ENCODE assay signal across 15 cellular contexts in the genomic region with DNA sequence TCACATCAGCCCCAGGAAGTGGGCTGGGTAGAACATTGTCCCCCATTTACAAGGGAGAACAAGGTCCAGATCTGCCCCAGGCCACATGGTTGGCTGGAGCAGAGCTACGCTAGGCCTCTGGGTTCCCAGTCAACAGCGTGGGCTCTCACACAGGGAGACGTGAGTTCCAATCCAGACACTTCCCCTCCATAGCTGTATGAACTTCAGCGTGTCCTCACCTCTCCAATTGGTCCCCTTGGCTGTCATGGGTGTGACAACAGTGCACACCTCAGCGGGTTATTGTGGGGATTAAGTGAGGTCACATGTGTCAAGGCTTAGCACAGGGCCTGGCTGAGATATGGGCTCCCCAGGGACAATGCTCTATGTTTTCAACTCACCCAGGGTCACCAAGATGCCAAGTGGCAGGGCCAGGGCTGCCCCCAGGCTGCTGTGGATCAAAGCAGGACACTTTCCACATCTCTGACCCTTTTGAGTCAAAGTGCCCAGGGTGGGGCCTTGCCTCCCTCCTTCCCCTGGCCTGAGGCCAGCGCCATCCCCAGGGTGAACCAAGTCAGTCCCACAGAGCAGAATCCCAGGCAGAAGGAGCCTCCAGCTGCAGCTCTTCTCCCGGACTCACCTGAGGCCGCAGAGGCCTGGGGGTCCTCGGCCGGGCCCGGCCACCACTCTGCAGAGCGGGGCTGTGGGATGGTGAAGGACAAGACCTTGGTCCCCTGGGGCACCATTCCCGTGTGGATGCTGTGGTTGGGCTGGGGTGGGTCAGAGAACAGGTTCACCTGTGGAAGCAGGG. TPM values are rescaled to one million over a fixed set of nuclear protein-coding genes. Genes with fewer than 3 reads are reported as not detected.
DNase-seq lines count a peak whose midpoint lies in the region; ATAC-seq and TF ChIP-seq lines count a peak whose summit lies in the region.
"Had no signal": no experiment of that assay in that cellular context is flagged by ENCODE, and none has a peak within 500 bp of the region (broad histone marks: within the 10 kb centered on the region; RNA-seq: fewer than 3 reads in every experiment).

No MANE protein-coding gene starts in this region.

- H3K9me3 ChIP-seq in right lobe of liver (no peaks in the 10 kb centered on the region), tibial nerve (no peaks in the 10 kb centered on the region)
- H3K9me3 ChIP-seq: ovary, SJCRH30 had no signal

- no peaks in the 10 kb centered on the region for H3K27me3 Mint-ChIP-seq in activated T-cell treated with anti-CD3 and anti-CD28 coated beads, Interleukin-2, amount 50 U/mL, for 72 hours (ENCODE audit: low read depth)
- no peaks in the 10 kb centered on the region for H3K27me3 Mint-ChIP-seq in activated CD8-positive, alpha-beta T cell treated with anti-CD3 and anti-CD28 coated beads for 36 hours

- no peaks in the 10 kb centered on the region for H3K27me3 ChIP-seq in right lobe of liver
- no peaks in the 10 kb centered on the region for H3K27me3 ChIP-seq in tibial nerve
- H3K27me3 ChIP-seq: ovary, SJCRH30 had no signal

- peaks cover 86% of the 10 kb centered on the region for H3K4me1 Mint-ChIP-seq in activated T-cell treated with anti-CD3 and anti-CD28 coated beads, Interleukin-2, amount 50 U/mL, for 72 hours (ENCODE audit: low read depth)
- H3K4me1 Mint-ChIP-seq in activated CD8-positive, alpha-beta T cell treated with anti-CD3 and anti-CD28 coated beads for 36 hours (ENCODE audit: low read depth): peaks cover 91% of the 10 kb centered on the region

- H3K27ac ChIP-seq in right lobe of liver (peak overlapping the region in 2 of 3 donors; percentile 51 to 82), tibial nerve (peak overlapping the region in 3 of 4 donors; percentile 62 to 74 (median 66))
- H3K27ac ChIP-seq: ovary, SJCRH30 had no signal

- ATAC-seq in activated T-cell treated with anti-CD3 and anti-CD28 coated beads, Interleukin-2, amount 50 U/mL, for 72 hours (replicated peaks in 1 of 2): no peak
- ATAC-seq in activated CD8-positive, alpha-beta T cell treated with anti-CD3 and anti-CD28 coated beads for 36 hours: no peak
- ATAC-seq in right lobe of liver: no peak

- no peak for TF ChIP-seq CTCF in activated CD8-positive, alpha-beta T cell treated with anti-CD3 and anti-CD28 coated beads for 36 hours (IDR thresholded peaks at IDR 0.05)
- TF ChIP-seq CTCF in right lobe of liver (IDR thresholded peaks at IDR 0.05): no peak
- no peak for TF ChIP-seq CTCF in tibial nerve (IDR thresholded peaks at IDR 0.05)

- H3K36me3 Mint-ChIP-seq in activated T-cell treated with anti-CD3 and anti-CD28 coated beads, Interleukin-2, amount 50 U/mL, for 72 hours (ENCODE audit: insufficient read depth in 2 of 2): peaks cover 13 to 52% of the 10 kb centered on the region in 2 donors
- peaks cover 93% of the 10 kb centered on the region for H3K36me3 Mint-ChIP-seq in activated CD8-positive, alpha-beta T cell treated with anti-CD3 and anti-CD28 coated beads for 36 hours (ENCODE audit: low read depth)

- no peak for DNase-seq in activated T-cell treated with anti-CD3 and anti-CD28 coated beads, Interleukin-2, amount 50 U/mL, for 72 hours
- DNase-seq in activated T-cell treated with anti-CD3 and anti-CD28 coated beads for 4 hours: no peak
- DNase-seq in activated CD8-positive, alpha-beta T cell treated with anti-CD3 and anti-CD28 coated beads for 36 hours: no peak
- DNase-seq in right lobe of liver: no peak
- DNase-seq in tibial nerve (ENCODE audit: low spot score in 2 of 2): no peak
- DNase-seq in AG08395 (ENCODE audit: low spot score): no peak
- no peak for DNase-seq in cerebellum (ENCODE audit: low spot score)
- no peak for DNase-seq in NOMO-1 treated with dmso at 0.1 percent for 144 hours (lab: John Stamatoyannopoulos, UW; ENCODE audit: unreplicated experiment)
- DNase-seq: activated CD4-positive, alpha-beta T cell treated with anti-CD3 and anti-CD28 coated beads, Interleukin-2, amount 50 U/mL, for 1 hour; GOT3; Kasumi-1; NCI-H226; ovary; SJCRH30 had no signal

- H3K4me3 Mint-ChIP-seq in activated T-cell treated with anti-CD3 and anti-CD28 coated beads, Interleukin-2, amount 50 U/mL, for 72 hours: peak overlapping the region; percentile 65 to 67
- H3K4me3 Mint-ChIP-seq in activated CD8-positive, alpha-beta T cell treated with anti-CD3 and anti-CD28 coated beads for 36 hours: no peak overlapping the region

- CTCF ChIA-PET in activated CD8-positive, alpha-beta T cell treated with anti-CD3 and anti-CD28 coated beads for 36 hours (lab: Charles Lee): interaction anchor here (1.0 to 1.5 kb wide), 5 partner anchors 13 to 28 kb away, joined by 4 to 7 read pairs (median 5); a partner anchor contains a TSS

- no peaks in the 10 kb centered on the region for H3K9me3 Mint-ChIP-seq in activated T-cell treated with anti-CD3 and anti-CD28 coated beads, Interleukin-2, amount 50 U/mL, for 72 hours
- H3K9me3 Mint-ChIP-seq in activated CD8-positive, alpha-beta T cell treated with anti-CD3 and anti-CD28 coated beads for 36 hours: no peaks in the 10 kb centered on the region

- POLR2A ChIA-PET in activated CD8-positive, alpha-beta T cell treated with anti-CD3 and anti-CD28 coated beads for 36 hours (lab: Charles Lee): interaction anchor here (0.6 to 14.2 kb wide), 10 partner anchors 8 to 239 kb away, joined by 3 to 351 read pairs (median 8); a partner anchor contains a TSS

- H3K4me1 ChIP-seq in right lobe of liver: peaks cover 0 to 40% (median 20%) of the 10 kb centered on the region in 4 donors
- peaks cover 0 to 71% (median 24%) of the 10 kb centered on the region in 4 donors for H3K4me1 ChIP-seq in tibial nerve

- H3K27ac Mint-ChIP-seq in activated T-cell treated with anti-CD3 and anti-CD28 coated beads, Interleukin-2, amount 50 U/mL, for 72 hours: peak overlapping the region; percentile 99
- H3K27ac Mint-ChIP-seq in activated CD8-positive, alpha-beta T cell treated with anti-CD3 and anti-CD28 coated beads for 36 hours: peak overlapping the region; percentile 93

- TF ChIP-seq EP300 in tibial nerve (IDR thresholded peaks at IDR 0.05): no peak

- no peak for TF ChIP-seq POLR2A in right lobe of liver (IDR thresholded peaks at IDR 0.05)
- TF ChIP-seq POLR2A in tibial nerve (IDR thresholded peaks at IDR 0.05): no peak

- no CpG with 5 or more reads among the region's 13 CpGs for WGBS in right lobe of liver (ENCODE audit: insufficient coverage, low coverage, low lambda C conversion rate, missing lambda C conversion rate)
- WGBS in tibial nerve, 2 donors: 90 to 95% methylated on average over 13 of the region's 13 CpGs

- H3K36me3 ChIP-seq in right lobe of liver (peaks cover 0 to 14% (median under 1%) of the 10 kb centered on the region in 4 donors), tibial nerve (peaks cover 0 to 77% (median 6%) of the 10 kb centered on the region in 3 donors)
- H3K36me3 ChIP-seq: ovary, SJCRH30 had no signal

- intact Hi-C loops in activated CD8-positive, alpha-beta T cell treated with anti-CD3 and anti-CD28 coated beads for 36 hours (cut with micrococcal nuclease): no loop called here
- intact Hi-C loops in right lobe of liver (cut with DNase I): no loop called here

- H3K4me3 ChIP-seq in right lobe of liver (no peak overlapping the region), tibial nerve (no peak overlapping the region)
- H3K4me3 ChIP-seq: ovary, SJCRH30 had no signal

RNA-seq across cellular contexts. Expression of a gene that starts 19.8 kb away (rescaled TPM):
- 100 to 1,000 TPM; 204 to 246 TPM for total RNA-seq in activated T-cell treated with anti-CD3 and anti-CD28 coated beads, Interleukin-2, amount 50 U/mL, for 72 hours
- 100 to 1,000 TPM; 166 to 167 TPM for total RNA-seq in activated CD8-positive, alpha-beta T cell treated with anti-CD3 and anti-CD28 coated beads for 36 hours
- 10 to 100 TPM in 3 of 6 experiments, 1 to 10 TPM in 3; 4.7 to 15.1 (median 9.8) TPM for total RNA-seq in right lobe of liver
- total RNA-seq in tibial nerve: 10 to 100 TPM; 23.6 to 42.2 (median 36.6) TPM
- total RNA-seq in cerebellum: 10.6 TPM

RNA-seq across cellular contexts. Expression of a gene that starts 38.3 kb away (rescaled TPM):
- total RNA-seq in activated T-cell treated with anti-CD3 and anti-CD28 coated beads, Interleukin-2, amount 50 U/mL, for 72 hours: not detected
- total RNA-seq in activated CD8-positive, alpha-beta T cell treated with anti-CD3 and anti-CD28 coated beads for 36 hours: not detected
- 1,000 to 10,000 TPM; 3,162 to 5,107 (median 3,869) TPM for total RNA-seq in right lobe of liver
- not detected for total RNA-seq in tibial nerve
- not detected for total RNA-seq in cerebellum
- total RNA-seq: G401, SJCRH30 had no signal

RNA-seq across cellular contexts. Expression of a gene that starts 45.1 kb away (rescaled TPM):
- not detected for total RNA-seq in activated T-cell treated with anti-CD3 and anti-CD28 coated beads, Interleukin-2, amount 50 U/mL, for 72 hours
- not detected for total RNA-seq in activated CD8-positive, alpha-beta T cell treated with anti-CD3 and anti-CD28 coated beads for 36 hours
- total RNA-seq in right lobe of liver: over 10,000 TPM; 11,577 to 28,471 (median 22,756) TPM
- total RNA-seq in tibial nerve: not detected
- not detected for total RNA-seq in cerebellum
- total RNA-seq: G401, SJCRH30 had no signal

Comparison
In these comparisons a context has a peak if more than half of its experiments do, and no peak if none do; other contexts are left out.
1. RNA of a gene that starts 38.3 kb away (total RNA-seq): 3,162 to 5,107 TPM in right lobe of liver; not detected in cerebellum (single experiment), not detected in activated T-cell treated with anti-CD3 and anti-CD28 coated beads, Interleukin-2, amount 50 U/mL, for 72 hours, not detected in activated CD8-positive, alpha-beta T cell treated with anti-CD3 and anti-CD28 coated beads for 36 hours and not detected in tibial nerve; every median in the first group is over 1,000 times any median in the second.
2. RNA of a gene that starts 45.1 kb away (total RNA-seq): 11,577 to 28,471 TPM in right lobe of liver; not detected in activated T-cell treated with anti-CD3 and anti-CD28 coated beads, Interleukin-2, amount 50 U/mL, for 72 hours, not detected in activated CD8-positive, alpha-beta T cell treated with anti-CD3 and anti-CD28 coated beads for 36 hours, not detected in tibial nerve and not detected in cerebellum (single experiment); every median in the first group is over 1,000 times any median in the second.